In the genomic region with DNA sequence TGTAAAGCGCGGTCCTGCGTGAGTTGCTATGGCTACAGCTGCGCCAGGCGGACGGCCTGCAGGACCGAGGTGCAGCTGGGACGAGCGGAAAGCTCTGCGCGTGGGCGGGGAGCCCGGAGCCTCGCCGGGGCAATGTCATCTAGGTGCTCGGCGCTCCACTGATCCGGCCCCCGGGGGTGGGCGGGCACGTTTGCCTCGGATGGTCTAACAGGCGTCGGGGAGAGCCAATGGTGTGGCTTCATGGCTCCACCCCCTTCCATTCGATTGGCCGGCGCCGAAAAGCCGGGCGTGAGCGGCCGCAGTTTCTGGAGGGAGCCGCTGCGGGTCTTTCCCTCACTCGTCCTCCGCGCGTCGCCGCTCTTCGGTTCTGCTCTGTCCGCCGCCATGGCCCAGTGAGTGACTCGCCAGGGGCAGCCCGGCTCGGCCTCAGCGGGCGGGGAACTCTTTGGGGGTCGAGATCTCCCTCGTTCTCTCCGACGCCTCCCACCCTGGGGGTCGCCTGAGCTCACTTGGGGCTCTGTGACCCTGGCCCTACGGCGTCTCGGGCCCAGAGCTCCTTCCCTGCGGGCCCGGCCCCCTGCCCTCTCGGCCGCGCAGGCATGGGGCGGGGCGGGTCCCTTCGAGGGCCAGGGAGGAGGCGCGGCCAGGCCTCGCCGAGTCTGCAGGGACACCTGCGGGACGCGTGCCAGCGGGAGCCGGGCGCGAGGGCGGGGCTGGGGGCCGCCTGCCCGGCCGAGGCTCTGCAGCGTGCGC, we compare ENCODE assay signal across 1 cellular context.
TF ChIP-seq lines count a peak whose summit lies in the region.

PGD (plus strand) TSS at position 331 of the 753 bp plus-strand sequence; CDS start at position 385, 54 bp downstream.

TF ChIP-seq in HepG2, 621 proteins besides CTCF, POLR2A, EP300 and RAD21 (continued from another document and continues in another):
- TF ChIP-seq ZBTB46 (CRISPR knock-in tag; IDR thresholded peaks at IDR 0.05; ENCODE audit: borderline replicate concordance) (no peak), NONO (IDR thresholded peaks at IDR 0.05) (no peak), NONO (CRISPR knock-in tag; conservative IDR thresholded peaks at IDR 0.05) (no peak; the same call in 1 of the 2 replicates), SMAD3 (CRISPR knock-in tag; IDR thresholded peaks at IDR 0.05) (peak; percentile 43; the same call in 1 of the 2 replicates), MIER3 (CRISPR knock-in tag; IDR thresholded peaks at IDR 0.05; ENCODE audit: borderline replicate concordance) (peak; percentile 88), ZNF33A (CRISPR knock-in tag; IDR thresholded peaks at IDR 0.05; ENCODE audit: borderline replicate concordance) (no peak), ZNF34 (CRISPR knock-in tag; IDR thresholded peaks at IDR 0.05; ENCODE audit: borderline replicate concordance) (0 out of 2 replicates have a peak, but pooled peaks have one; percentile 72), HHEX (CRISPR knock-in tag; IDR thresholded peaks at IDR 0.05) (no peak), NKX3-1 (CRISPR knock-in tag; IDR thresholded peaks at IDR 0.05) (peak; percentile 84), PHF21A (CRISPR knock-in tag; IDR thresholded peaks at IDR 0.05) (peak; percentile 82; the same call in 1 of the 2 replicates), HNRNPLL (IDR thresholded peaks at IDR 0.05; ENCODE audit: low read depth, low read length, poor library complexity, severe bottlenecking) (peak; percentile 84), ZNF639 (CRISPR knock-in tag; conservative IDR thresholded peaks at IDR 0.05) (peak; percentile 60; the same call in 1 of the 2 replicates), PRPF4 (IDR thresholded peaks at IDR 0.05; ENCODE audit: low read depth, low read length, poor library complexity, severe bottlenecking) (no peak), ZNF574 (CRISPR knock-in tag; IDR thresholded peaks at IDR 0.05) (peak; percentile 74), TBL1XR1 (IDR thresholded peaks at IDR 0.05; ENCODE audit: borderline replicate concordance, low read length, partially characterized antibody) (peak; percentile 46), TGIF2 (CRISPR knock-in tag; IDR thresholded peaks at IDR 0.05) (peak; percentile 73), RBAK (CRISPR knock-in tag; IDR thresholded peaks at IDR 0.05) (no peak), MXI1 (IDR thresholded peaks at IDR 0.05; ENCODE audit: borderline replicate concordance, low read depth, low read length) (peak; percentile 98), NBN (conservative IDR thresholded peaks at IDR 0.05) (no peak), AKNA (CRISPR knock-in tag; IDR thresholded peaks at IDR 0.05; ENCODE audit: borderline replicate concordance) (no peak), ZNF572 (CRISPR knock-in tag; IDR thresholded peaks at IDR 0.05) (no peak), SMYD3 (CRISPR knock-in tag; IDR thresholded peaks at IDR 0.05) (0 out of 2 replicates have a peak, but pooled peaks have one; percentile 13), EED (CRISPR knock-in tag; IDR thresholded peaks at IDR 0.05) (peak; percentile 46; the same call in 1 of the 2 replicates), BRCA1 (CRISPR knock-in tag; IDR thresholded peaks at IDR 0.05) (no peak), ZNF629 (CRISPR knock-in tag; conservative IDR thresholded peaks at IDR 0.05) (no peak), THRA (CRISPR knock-in tag; IDR thresholded peaks at IDR 0.05; ENCODE audit: borderline replicate concordance) (peak; percentile 57), PPARG (CRISPR knock-in tag; conservative IDR thresholded peaks at IDR 0.05) (peak; percentile 60; the same call in 1 of the 2 replicates)
- TF ChIP-seq, protein P1, sequence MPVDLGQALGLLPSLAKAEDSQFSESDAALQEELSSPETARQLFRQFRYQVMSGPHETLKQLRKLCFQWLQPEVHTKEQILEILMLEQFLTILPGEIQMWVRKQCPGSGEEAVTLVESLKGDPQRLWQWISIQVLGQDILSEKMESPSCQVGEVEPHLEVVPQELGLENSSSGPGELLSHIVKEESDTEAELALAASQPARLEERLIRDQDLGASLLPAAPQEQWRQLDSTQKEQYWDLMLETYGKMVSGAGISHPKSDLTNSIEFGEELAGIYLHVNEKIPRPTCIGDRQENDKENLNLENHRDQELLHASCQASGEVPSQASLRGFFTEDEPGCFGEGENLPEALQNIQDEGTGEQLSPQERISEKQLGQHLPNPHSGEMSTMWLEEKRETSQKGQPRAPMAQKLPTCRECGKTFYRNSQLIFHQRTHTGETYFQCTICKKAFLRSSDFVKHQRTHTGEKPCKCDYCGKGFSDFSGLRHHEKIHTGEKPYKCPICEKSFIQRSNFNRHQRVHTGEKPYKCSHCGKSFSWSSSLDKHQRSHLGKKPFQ (CRISPR knock-in tag; IDR thresholded peaks at IDR 0.05; ENCODE audit: insufficient replicate concordance), result peak; percentile 73
- TF ChIP-seq, protein P2, sequence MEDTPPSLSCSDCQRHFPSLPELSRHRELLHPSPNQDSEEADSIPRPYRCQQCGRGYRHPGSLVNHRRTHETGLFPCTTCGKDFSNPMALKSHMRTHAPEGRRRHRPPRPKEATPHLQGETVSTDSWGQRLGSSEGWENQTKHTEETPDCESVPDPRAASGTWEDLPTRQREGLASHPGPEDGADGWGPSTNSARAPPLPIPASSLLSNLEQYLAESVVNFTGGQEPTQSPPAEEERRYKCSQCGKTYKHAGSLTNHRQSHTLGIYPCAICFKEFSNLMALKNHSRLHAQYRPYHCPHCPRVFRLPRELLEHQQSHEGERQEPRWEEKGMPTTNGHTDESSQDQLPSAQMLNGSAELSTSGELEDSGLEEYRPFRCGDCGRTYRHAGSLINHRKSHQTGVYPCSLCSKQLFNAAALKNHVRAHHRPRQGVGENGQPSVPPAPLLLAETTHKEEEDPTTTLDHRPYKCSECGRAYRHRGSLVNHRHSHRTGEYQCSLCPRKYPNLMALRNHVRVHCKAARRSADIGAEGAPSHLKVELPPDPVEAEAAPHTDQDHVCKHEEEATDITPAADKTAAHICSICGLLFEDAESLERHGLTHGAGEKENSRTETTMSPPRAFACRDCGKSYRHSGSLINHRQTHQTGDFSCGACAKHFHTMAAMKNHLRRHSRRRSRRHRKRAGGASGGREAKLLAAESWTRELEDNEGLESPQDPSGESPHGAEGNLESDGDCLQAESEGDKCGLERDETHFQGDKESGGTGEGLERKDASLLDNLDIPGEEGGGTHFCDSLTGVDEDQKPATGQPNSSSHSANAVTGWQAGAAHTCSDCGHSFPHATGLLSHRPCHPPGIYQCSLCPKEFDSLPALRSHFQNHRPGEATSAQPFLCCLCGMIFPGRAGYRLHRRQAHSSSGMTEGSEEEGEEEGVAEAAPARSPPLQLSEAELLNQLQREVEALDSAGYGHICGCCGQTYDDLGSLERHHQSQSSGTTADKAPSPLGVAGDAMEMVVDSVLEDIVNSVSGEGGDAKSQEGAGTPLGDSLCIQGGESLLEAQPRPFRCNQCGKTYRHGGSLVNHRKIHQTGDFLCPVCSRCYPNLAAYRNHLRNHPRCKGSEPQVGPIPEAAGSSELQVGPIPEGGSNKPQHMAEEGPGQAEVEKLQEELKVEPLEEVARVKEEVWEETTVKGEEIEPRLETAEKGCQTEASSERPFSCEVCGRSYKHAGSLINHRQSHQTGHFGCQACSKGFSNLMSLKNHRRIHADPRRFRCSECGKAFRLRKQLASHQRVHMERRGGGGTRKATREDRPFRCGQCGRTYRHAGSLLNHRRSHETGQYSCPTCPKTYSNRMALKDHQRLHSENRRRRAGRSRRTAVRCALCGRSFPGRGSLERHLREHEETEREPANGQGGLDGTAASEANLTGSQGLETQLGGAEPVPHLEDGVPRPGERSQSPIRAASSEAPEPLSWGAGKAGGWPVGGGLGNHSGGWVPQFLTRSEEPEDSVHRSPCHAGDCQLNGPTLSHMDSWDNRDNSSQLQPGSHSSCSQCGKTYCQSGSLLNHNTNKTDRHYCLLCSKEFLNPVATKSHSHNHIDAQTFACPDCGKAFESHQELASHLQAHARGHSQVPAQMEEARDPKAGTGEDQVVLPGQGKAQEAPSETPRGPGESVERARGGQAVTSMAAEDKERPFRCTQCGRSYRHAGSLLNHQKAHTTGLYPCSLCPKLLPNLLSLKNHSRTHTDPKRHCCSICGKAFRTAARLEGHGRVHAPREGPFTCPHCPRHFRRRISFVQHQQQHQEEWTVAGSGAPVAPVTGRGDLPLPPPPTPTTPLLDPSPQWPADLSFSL (CRISPR knock-in tag; IDR thresholded peaks at IDR 0.05), result peak; percentile 29; the same call in 1 of the 2 replicates
- TF ChIP-seq, protein P3, sequence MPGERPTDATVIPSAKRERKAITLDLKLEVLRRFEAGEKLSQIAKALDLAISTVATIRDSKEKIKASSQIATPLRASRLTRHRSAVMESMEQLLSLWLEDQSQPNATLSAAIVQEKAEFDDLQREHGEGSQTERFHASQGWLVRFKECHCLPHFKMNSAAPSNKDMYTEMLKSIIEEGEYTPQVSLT (CRISPR knock-in tag; IDR thresholded peaks at IDR 0.05; ENCODE audit: borderline replicate concordance, low read depth), result no peak
